ENCODE assay signal across 8 cellular contexts in the genomic region with DNA sequence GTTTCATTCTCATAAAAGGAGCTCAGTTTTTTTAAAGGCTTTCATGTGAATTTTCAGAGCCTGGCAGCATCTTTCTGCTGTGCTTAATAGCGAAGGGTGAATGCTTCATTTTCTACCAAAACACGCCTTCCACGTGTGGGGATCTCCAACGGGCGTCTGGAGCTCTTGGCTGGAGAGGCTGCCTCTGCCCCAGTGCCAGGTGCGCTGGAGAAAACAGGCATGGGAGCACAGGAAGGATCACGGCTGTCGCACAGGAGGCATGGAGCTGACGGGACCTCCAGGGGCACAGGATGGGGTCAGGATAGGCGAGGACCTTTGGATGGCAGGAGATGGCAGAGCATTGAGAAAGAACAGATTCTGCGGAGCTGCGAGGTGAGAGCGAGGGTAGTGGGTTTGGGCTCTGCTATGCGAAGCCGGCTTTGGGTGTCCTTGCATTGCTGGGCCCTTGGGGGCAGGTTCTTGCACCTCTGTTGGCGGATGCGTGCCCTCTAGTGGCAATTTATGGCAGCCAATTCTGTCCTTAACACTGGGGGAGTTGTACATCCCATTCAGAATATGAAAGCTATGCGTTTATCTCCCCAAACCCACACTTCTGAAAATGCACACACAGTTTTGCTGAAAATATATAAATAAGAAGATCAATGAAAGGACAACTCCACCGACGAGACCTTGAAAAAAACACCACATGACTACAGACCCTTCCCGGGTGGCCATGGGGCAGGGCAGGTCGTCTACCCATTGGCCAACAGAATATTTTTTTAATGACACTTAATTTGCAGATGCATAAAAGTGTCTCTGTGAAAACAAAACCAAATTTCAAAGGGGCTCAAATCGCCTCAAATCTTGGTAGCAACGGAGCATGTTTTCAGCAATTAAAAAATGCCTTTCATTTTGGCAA.
DNase-seq lines count a peak whose midpoint lies in the region; ATAC-seq and TF ChIP-seq lines count a peak whose summit lies in the region.

No MANE protein-coding gene starts in this region.

- H3K36me3 Mint-ChIP-seq in endodermal cell (ENCODE audit: low read depth) (no peaks in the 10 kb centered on the region), nephron progenitor cell (ENCODE audit: low read depth) (no peaks in the 10 kb centered on the region)

- H3K4me3 Mint-ChIP-seq in endodermal cell (peak overlapping the region; percentile 46), nephron progenitor cell (peak overlapping the region; percentile 17)

- ATAC-seq in GM21723 (IDR thresholded peaks at IDR 0.05; ENCODE audit: unreplicated experiment): peak; percentile 82
- peak; percentile 98 for ATAC-seq in SK-N-SH treated with all-trans-retinoic acid at 6 μM for 48 hours

- 63 to 81% methylated on average over 15 to 24 of the region's 24 CpGs for WGBS in endodermal cell (ENCODE audit: insufficient coverage in 1 of 2, insufficient read length in 1 of 2), 2 experiments

- no peak overlapping the region for H3K4me3 ChIP-seq in endodermal cell (ENCODE audit: low read length)

- H3K9me3 ChIP-seq in endodermal cell (ENCODE audit: control insufficient read depth, low read length): no peaks in the 10 kb centered on the region

- H3K9me3 Mint-ChIP-seq in endodermal cell: no peaks in the 10 kb centered on the region
- H3K9me3 Mint-ChIP-seq in nephron progenitor cell: no peaks in the 10 kb centered on the region

- no peak overlapping the region for H3K27ac Mint-ChIP-seq in endodermal cell
- no peak overlapping the region for H3K27ac Mint-ChIP-seq in nephron progenitor cell

- no peaks in the 10 kb centered on the region for H3K36me3 ChIP-seq in endodermal cell (ENCODE audit: control insufficient read depth, insufficient read depth, low read length)

- H3K4me1 ChIP-seq in endodermal cell (ENCODE audit: control insufficient read depth, insufficient read depth, low read length): no peaks in the 10 kb centered on the region

- H3K4me1 Mint-ChIP-seq in endodermal cell (no peaks in the 10 kb centered on the region), nephron progenitor cell (peaks cover 25% of the 10 kb centered on the region)

- no peak overlapping the region for H3K9ac ChIP-seq in endodermal cell (ENCODE audit: extremely low read depth, low read length, poor library complexity, severe bottlenecking)

- no peaks in the 10 kb centered on the region for H3K27me3 ChIP-seq in endodermal cell (ENCODE audit: control insufficient read depth, insufficient read depth, low read length, poor library complexity, severe bottlenecking)

- peak; percentile 69 for DNase-seq in activated CD4-positive, alpha-beta T cell treated with anti-CD3 and anti-CD28 coated beads for 48 hours
- no peak for DNase-seq in activated CD4-positive, alpha-beta T cell treated with anti-CD3 and anti-CD28 coated beads for 4 hours
- DNase-seq in LHCN-M2 (ENCODE audit: low read depth): peak; percentile 57
- DNase-seq in endodermal cell: peak; percentile 92
- DNase-seq in nephron progenitor cell: peak; percentile 69
- DNase-seq in GOT3 (lab: John Stamatoyannopoulos, UW): no peak

- H3K27ac ChIP-seq in endodermal cell (ENCODE audit: low read depth, low read length): no peak overlapping the region

- TF ChIP-seq CTCF in endodermal cell (conservative IDR thresholded peaks at IDR 0.05) (peak; percentile 99), nephron progenitor cell (IDR thresholded peaks at IDR 0.05) (peak; percentile 80)

- H3K27me3 Mint-ChIP-seq in endodermal cell (ENCODE audit: insufficient read depth) (peaks cover 18% of the 10 kb centered on the region), nephron progenitor cell (ENCODE audit: low read depth, poor library complexity) (peaks cover 14% of the 10 kb centered on the region)

TF ChIP-seq in SK-N-SH treated with all-trans-retinoic acid at 6 μM for 48 hours, 23 proteins besides CTCF, POLR2A, EP300 and RAD21:
- TF ChIP-seq OSR1 (CRISPR knock-in tag; IDR thresholded peaks at IDR 0.05) (no peak), ISL1 (CRISPR knock-in tag; IDR thresholded peaks at IDR 0.05) (no peak), ZFP30 (CRISPR knock-in tag; IDR thresholded peaks at IDR 0.05) (no peak), TCF4 (CRISPR knock-in tag; IDR thresholded peaks at IDR 0.05; ENCODE audit: borderline replicate concordance) (no peak), CSDC2 (CRISPR knock-in tag; IDR thresholded peaks at IDR 0.05) (no peak), ZNF565 (CRISPR knock-in tag; conservative IDR thresholded peaks at IDR 0.05; ENCODE audit: low read depth) (no peak), ARNTL (CRISPR knock-in tag; IDR thresholded peaks at IDR 0.05; ENCODE audit: borderline replicate concordance, low read depth) (no peak), ZC3H10 (CRISPR knock-in tag; IDR thresholded peaks at IDR 0.05) (no peak), PPARA (CRISPR knock-in tag; IDR thresholded peaks at IDR 0.05; ENCODE audit: borderline replicate concordance) (no peak), ESRRG (CRISPR knock-in tag; IDR thresholded peaks at IDR 0.05) (no peak), RARB (CRISPR knock-in tag; IDR thresholded peaks at IDR 0.05) (no peak)
- TF ChIP-seq, protein P1, sequence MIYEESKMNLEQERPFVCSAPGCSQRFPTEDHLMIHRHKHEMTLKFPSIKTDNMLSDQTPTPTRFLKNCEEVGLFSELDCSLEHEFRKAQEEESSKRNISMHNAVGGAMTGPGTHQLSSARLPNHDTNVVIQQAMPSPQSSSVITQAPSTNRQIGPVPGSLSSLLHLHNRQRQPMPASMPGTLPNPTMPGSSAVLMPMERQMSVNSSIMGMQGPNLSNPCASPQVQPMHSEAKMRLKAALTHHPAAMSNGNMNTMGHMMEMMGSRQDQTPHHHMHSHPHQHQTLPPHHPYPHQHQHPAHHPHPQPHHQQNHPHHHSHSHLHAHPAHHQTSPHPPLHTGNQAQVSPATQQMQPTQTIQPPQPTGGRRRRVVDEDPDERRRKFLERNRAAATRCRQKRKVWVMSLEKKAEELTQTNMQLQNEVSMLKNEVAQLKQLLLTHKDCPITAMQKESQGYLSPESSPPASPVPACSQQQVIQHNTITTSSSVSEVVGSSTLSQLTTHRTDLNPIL (CRISPR knock-in tag; IDR thresholded peaks at IDR 0.05; ENCODE audit: low read depth): no peak
- TF ChIP-seq, protein P2, sequence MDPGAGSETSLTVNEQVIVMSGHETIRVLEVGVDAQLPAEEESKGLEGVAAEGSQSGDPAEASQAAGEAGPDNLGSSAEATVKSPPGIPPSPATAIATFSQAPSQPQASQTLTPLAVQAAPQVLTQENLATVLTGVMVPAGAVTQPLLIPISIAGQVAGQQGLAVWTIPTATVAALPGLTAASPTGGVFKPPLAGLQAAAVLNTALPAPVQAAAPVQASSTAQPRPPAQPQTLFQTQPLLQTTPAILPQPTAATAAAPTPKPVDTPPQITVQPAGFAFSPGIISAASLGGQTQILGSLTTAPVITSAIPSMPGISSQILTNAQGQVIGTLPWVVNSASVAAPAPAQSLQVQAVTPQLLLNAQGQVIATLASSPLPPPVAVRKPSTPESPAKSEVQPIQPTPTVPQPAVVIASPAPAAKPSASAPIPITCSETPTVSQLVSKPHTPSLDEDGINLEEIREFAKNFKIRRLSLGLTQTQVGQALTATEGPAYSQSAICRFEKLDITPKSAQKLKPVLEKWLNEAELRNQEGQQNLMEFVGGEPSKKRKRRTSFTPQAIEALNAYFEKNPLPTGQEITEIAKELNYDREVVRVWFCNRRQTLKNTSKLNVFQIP (CRISPR knock-in tag; IDR thresholded peaks at IDR 0.05; ENCODE audit: borderline replicate concordance, low read depth): no peak
- TF ChIP-seq, protein P3, sequence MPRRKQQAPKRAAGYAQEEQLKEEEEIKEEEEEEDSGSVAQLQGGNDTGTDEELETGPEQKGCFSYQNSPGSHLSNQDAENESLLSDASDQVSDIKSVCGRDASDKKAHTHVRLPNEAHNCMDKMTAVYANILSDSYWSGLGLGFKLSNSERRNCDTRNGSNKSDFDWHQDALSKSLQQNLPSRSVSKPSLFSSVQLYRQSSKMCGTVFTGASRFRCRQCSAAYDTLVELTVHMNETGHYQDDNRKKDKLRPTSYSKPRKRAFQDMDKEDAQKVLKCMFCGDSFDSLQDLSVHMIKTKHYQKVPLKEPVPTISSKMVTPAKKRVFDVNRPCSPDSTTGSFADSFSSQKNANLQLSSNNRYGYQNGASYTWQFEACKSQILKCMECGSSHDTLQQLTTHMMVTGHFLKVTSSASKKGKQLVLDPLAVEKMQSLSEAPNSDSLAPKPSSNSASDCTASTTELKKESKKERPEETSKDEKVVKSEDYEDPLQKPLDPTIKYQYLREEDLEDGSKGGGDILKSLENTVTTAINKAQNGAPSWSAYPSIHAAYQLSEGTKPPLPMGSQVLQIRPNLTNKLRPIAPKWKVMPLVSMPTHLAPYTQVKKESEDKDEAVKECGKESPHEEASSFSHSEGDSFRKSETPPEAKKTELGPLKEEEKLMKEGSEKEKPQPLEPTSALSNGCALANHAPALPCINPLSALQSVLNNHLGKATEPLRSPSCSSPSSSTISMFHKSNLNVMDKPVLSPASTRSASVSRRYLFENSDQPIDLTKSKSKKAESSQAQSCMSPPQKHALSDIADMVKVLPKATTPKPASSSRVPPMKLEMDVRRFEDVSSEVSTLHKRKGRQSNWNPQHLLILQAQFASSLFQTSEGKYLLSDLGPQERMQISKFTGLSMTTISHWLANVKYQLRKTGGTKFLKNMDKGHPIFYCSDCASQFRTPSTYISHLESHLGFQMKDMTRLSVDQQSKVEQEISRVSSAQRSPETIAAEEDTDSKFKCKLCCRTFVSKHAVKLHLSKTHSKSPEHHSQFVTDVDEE (CRISPR knock-in tag; IDR thresholded peaks at IDR 0.05): no peak
TF ChIP-seq in SK-N-SH treated with all-trans-retinoic acid at 6 μM for 48 hours: peak in this region for 0.

Comparison
In these comparisons a context has a peak if more than half of its experiments do, and no peak if none do; other contexts are left out.
1. DNase-seq: peak in activated CD4-positive, alpha-beta T cell treated with anti-CD3 and anti-CD28 coated beads for 48 hours (single experiment), LHCN-M2 (single experiment), endodermal cell (single experiment) and nephron progenitor cell (single experiment); none in activated CD4-positive, alpha-beta T cell treated with anti-CD3 and anti-CD28 coated beads for 4 hours (0 of 2) and GOT3 (single experiment).